Comparison of ENCODE assay signal across 1 cellular context in the genomic region with DNA sequence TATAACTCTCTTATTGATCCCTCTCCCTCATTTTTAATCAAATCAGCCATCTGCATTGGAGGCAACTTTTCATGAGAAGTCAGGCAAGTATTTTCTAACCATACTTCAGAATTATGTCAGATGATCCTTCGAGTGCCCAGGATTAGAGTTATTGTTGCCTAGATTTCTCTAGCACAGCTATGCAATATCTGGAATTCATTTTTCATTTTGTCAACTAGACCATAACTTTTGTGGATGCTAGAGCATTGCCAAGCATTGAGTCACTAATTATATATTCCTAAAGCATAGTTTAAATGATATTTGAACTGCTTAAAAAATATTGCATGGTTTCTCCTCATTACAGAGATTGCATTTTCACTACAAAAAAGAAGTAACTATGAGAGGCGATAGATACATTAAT.
TF ChIP-seq lines count a peak whose summit lies in the region.

No MANE protein-coding gene starts in this region.

TF ChIP-seq in IMR-90, 13 proteins besides CTCF, POLR2A, EP300 and RAD21 (continued from another document):
- TF ChIP-seq, protein P1, sequence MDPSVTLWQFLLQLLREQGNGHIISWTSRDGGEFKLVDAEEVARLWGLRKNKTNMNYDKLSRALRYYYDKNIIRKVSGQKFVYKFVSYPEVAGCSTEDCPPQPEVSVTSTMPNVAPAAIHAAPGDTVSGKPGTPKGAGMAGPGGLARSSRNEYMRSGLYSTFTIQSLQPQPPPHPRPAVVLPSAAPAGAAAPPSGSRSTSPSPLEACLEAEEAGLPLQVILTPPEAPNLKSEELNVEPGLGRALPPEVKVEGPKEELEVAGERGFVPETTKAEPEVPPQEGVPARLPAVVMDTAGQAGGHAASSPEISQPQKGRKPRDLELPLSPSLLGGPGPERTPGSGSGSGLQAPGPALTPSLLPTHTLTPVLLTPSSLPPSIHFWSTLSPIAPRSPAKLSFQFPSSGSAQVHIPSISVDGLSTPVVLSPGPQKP (IDR thresholded peaks at IDR 0.05; ENCODE audit: borderline replicate concordance, low read depth, low read length) = no peak
- TF ChIP-seq FOS (IDR thresholded peaks at IDR 0.05; ENCODE audit: low read depth, low read length) = no peak
- no peak for TF ChIP-seq CHD1 (IDR thresholded peaks at IDR 0.05; ENCODE audit: low read depth, low read length)
- no peak for TF ChIP-seq SMC3 (IDR thresholded peaks at IDR 0.05; ENCODE audit: low read depth, low read length)
- TF ChIP-seq MAFK (IDR thresholded peaks at IDR 0.05; ENCODE audit: low read depth, low read length) = no peak
- TF ChIP-seq, protein P2, sequence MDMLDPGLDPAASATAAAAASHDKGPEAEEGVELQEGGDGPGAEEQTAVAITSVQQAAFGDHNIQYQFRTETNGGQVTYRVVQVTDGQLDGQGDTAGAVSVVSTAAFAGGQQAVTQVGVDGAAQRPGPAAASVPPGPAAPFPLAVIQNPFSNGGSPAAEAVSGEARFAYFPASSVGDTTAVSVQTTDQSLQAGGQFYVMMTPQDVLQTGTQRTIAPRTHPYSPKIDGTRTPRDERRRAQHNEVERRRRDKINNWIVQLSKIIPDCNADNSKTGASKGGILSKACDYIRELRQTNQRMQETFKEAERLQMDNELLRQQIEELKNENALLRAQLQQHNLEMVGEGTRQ (IDR thresholded peaks at IDR 0.05; ENCODE audit: low read depth, low read length) = no peak
- no peak for TF ChIP-seq MAZ (IDR thresholded peaks at IDR 0.05; ENCODE audit: borderline replicate concordance, low read depth, low read length)
- no peak for TF ChIP-seq BHLHE40 (IDR thresholded peaks at IDR 0.05; ENCODE audit: low read depth, low read length)
- TF ChIP-seq CEBPB (IDR thresholded peaks at IDR 0.05; ENCODE audit: low read depth, low read length) = no peak
- TF ChIP-seq RFX5 (IDR thresholded peaks at IDR 0.05; ENCODE audit: low read depth, low read length) = no peak
TF ChIP-seq in IMR-90: peak in this region for 0.
